ENCODE assay signal across 23 cellular contexts in genomic region chr12:27914956-27915355, GRCh38. TPM values are rescaled to one million over a fixed set of nuclear protein-coding genes. Genes with fewer than 3 reads are reported as not detected.
"Had no signal": no experiment of that assay in that cellular context is flagged by ENCODE, and none has a peak within 500 bp of the region (broad histone marks: within the 10 kb centered on the region; RNA-seq: fewer than 3 reads in every experiment).

No MANE protein-coding gene starts in this region.

- H3K27me3 ChIP-seq: spleen, vagina had no signal

- H3K4me3 Mint-ChIP-seq: activated naive CD8-positive, alpha-beta T cell treated with anti-CD3 and anti-CD28 coated beads for 36 hours; activated T-cell treated with anti-CD3 and anti-CD28 coated beads, Interleukin-2, amount 50 U/mL, for 24 hours; activated T-helper 17 cell treated with anti-CD3 and anti-CD28 coated beads, Interleukin-2, amount 50 U/mL, for 72 hours; natural killer cell; type B pancreatic cell; WTC11 had no signal

- H3K4me1 Mint-ChIP-seq: activated naive CD8-positive, alpha-beta T cell treated with anti-CD3 and anti-CD28 coated beads for 36 hours; activated T-helper 17 cell treated with anti-CD3 and anti-CD28 coated beads, Interleukin-2, amount 50 U/mL, for 72 hours; natural killer cell had no signal

- H3K9me3 ChIP-seq: left ventricle myocardium inferior, spleen, thoracic aorta, vagina had no signal

- H3K36me3 ChIP-seq: left ventricle myocardium inferior, spleen, thoracic aorta, vagina had no signal

- H3K9me3 Mint-ChIP-seq: activated naive CD8-positive, alpha-beta T cell treated with anti-CD3 and anti-CD28 coated beads for 36 hours; activated T-cell treated with anti-CD3 and anti-CD28 coated beads, Interleukin-2, amount 50 U/mL, for 24 hours; activated T-helper 17 cell treated with anti-CD3 and anti-CD28 coated beads, Interleukin-2, amount 50 U/mL, for 72 hours had no signal

- H3K27ac ChIP-seq: left ventricle myocardium inferior, spleen, thoracic aorta, vagina had no signal

- DNase-seq: activated CD4-positive, alpha-beta T cell treated with anti-CD3 and anti-CD28 coated beads, Interleukin-2, amount 50 U/mL, for 4 hours; activated CD8-positive, alpha-beta memory T cell treated with anti-CD3 and anti-CD28 coated beads for 24 hours; activated CD8-positive, alpha-beta memory T cell treated with anti-CD3 and anti-CD28 coated beads, Interleukin-2, amount 50 U/mL, for 4 hours; activated naive CD8-positive, alpha-beta T cell treated with anti-CD3 and anti-CD28 coated beads for 36 hours; activated T-cell treated with anti-CD3 and anti-CD28 coated beads, Interleukin-2, amount 50 U/mL, for 24 hours; central memory CD4-positive, alpha-beta T cell; dermis blood vessel endothelial cell; effector CD8-positive, alpha-beta T cell; hypothalamus; left ventricle myocardium inferior; mammary epithelial cell; midbrain; natural killer cell; retina; spleen; stimulated activated CD4-positive, alpha-beta T cell treated with anti-CD3 and anti-CD28 coated beads, Interleukin-4, amount 100 ng/mL, for 1 hour; stimulated activated naive CD4-positive, alpha-beta T cell had no signal

- H3K4me1 ChIP-seq: left ventricle myocardium inferior, spleen, vagina had no signal

- ATAC-seq: activated T-helper 17 cell treated with anti-CD3 and anti-CD28 coated beads, Interleukin-2, amount 50 U/mL, for 72 hours; natural killer cell; WTC11 had no signal

- H3K27ac Mint-ChIP-seq: activated naive CD8-positive, alpha-beta T cell treated with anti-CD3 and anti-CD28 coated beads for 36 hours; activated T-cell treated with anti-CD3 and anti-CD28 coated beads, Interleukin-2, amount 50 U/mL, for 24 hours; activated T-helper 17 cell treated with anti-CD3 and anti-CD28 coated beads, Interleukin-2, amount 50 U/mL, for 72 hours; natural killer cell; type B pancreatic cell; WTC11 had no signal

- H3K36me3 Mint-ChIP-seq: activated naive CD8-positive, alpha-beta T cell treated with anti-CD3 and anti-CD28 coated beads for 36 hours; natural killer cell; WTC11 had no signal

- H3K4me3 ChIP-seq: left ventricle myocardium inferior, spleen, thoracic aorta, vagina had no signal

RNA-seq across cellular contexts. Expression of gene PTHLH, which starts 57.6 kb away (rescaled TPM):
- total RNA-seq: activated naive CD8-positive, alpha-beta T cell treated with anti-CD3 and anti-CD28 coated beads for 36 hours; activated T-helper 17 cell treated with anti-CD3 and anti-CD28 coated beads, Interleukin-2, amount 50 U/mL, for 72 hours; dermis blood vessel endothelial cell; frontal cortex; natural killer cell; WTC11 had no signal
